Comparison of ENCODE assay signal across 29 cellular contexts in the genomic region with DNA sequence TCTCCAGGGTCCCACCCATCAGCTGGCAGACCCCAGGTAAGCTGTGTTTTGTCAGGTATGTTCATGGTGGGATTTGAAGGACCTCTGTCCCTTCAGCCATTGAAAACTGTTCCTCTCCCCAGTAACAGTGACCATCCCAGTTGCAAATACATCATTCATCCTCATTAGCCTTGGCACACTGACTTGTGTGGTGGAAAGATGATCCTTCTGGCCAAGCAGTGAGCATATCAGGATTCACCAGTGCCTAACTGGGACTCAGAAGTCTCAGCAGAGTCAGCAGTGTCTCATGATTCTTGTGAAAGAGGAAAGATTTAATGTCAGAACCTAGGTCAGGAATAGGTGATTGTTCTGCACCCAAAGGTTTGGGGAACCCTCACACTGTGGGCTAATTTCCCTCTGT.
"Had no signal": no experiment of that assay in that cellular context is flagged by ENCODE, and none has a peak within 500 bp of the region (broad histone marks: within the 10 kb centered on the region; RNA-seq: fewer than 3 reads in every experiment).

No MANE protein-coding gene starts in this region.

- H3K4me1 ChIP-seq: adrenal gland, colonic mucosa had no signal

- ATAC-seq: activated CD4-positive, CD25-positive, alpha-beta regulatory T cell treated with anti-CD3 and anti-CD28 coated beads, Interleukin-2, amount 50 U/mL, for 24 hours; body of pancreas; heart left ventricle; left colon; naive thymus-derived CD8-positive, alpha-beta T cell; stimulated activated naive CD8-positive, alpha-beta T cell treated with anti-CD3 and anti-CD28 coated beads, Interleukin-15, Interleukin-2, amounts not matched to agents 100 U/mL and 50 U/mL, for 24 hours had no signal

- DNase-seq: activated CD4-positive, alpha-beta memory T cell treated with anti-CD3 and anti-CD28 coated beads for 36 hours; activated CD4-positive, alpha-beta T cell treated with anti-CD3 and anti-CD28 coated beads, Interleukin-2, amount 10 ng/mL, durations not matched to agents 24 days and 14 days; activated CD8-positive, alpha-beta memory T cell treated with anti-CD3 and anti-CD28 coated beads, Interleukin-2, amount 50 U/mL, for 4 hours; activated effector memory CD4-positive, alpha-beta T cell treated with anti-CD3 and anti-CD28 coated beads, Interleukin-2, amount 50 U/mL, for 16 hours; activated naive CD4-positive, alpha-beta T cell treated with anti-CD3 and anti-CD28 coated beads for 36 hours; activated naive CD8-positive, alpha-beta T cell treated with anti-CD3 and anti-CD28 coated beads for 36 hours; activated T-cell treated with anti-CD3 and anti-CD28 coated beads, Interleukin-2, amount 50 U/mL, for 1 hour; adrenal gland; aorta; body of pancreas; cerebellar nuclear complex; colonic mucosa; effector memory CD4-positive, alpha-beta T cell; heart left ventricle; hypothalamus; immature natural killer cell; kidney; left colon; naive thymus-derived CD8-positive, alpha-beta T cell; nucleus accumbens; spleen; stimulated activated naive CD8-positive, alpha-beta T cell treated with anti-CD3 and anti-CD28 coated beads, Interleukin-15, Interleukin-2, amounts not matched to agents 100 U/mL and 50 U/mL, for 24 hours; uterus; WERI-Rb-1 had no signal

- H3K9me3 ChIP-seq: adrenal gland, body of pancreas, colonic mucosa, heart left ventricle, right atrium auricular region, spleen, thoracic aorta, uterus had no signal

- H3K27ac ChIP-seq: adrenal gland, body of pancreas, cardiac muscle cell, colonic mucosa, heart left ventricle, parathyroid adenoma, right atrium auricular region, spleen, thoracic aorta, WERI-Rb-1 had no signal

- H2AFZ ChIP-seq: parathyroid adenoma had no signal

- H3K36me3 ChIP-seq: adrenal gland, cardiac muscle cell, colonic mucosa, right atrium auricular region, thoracic aorta, uterus, WERI-Rb-1 had no signal

- H3K27me3 ChIP-seq: adrenal gland, body of pancreas, cardiac muscle cell, colonic mucosa, heart left ventricle, right atrium auricular region, spleen, uterus had no signal

- FAIRE-seq: kidney had no signal

- H3K4me3 ChIP-seq: adrenal gland, body of pancreas, cardiac muscle cell, colonic mucosa, heart left ventricle, right atrium auricular region, spleen, thoracic aorta, uterus had no signal

- H3K9ac ChIP-seq: parathyroid adenoma had no signal
